In genomic region chr16:11309895-11310633, GRCh38 we compare ENCODE assay signal across 9 cellular contexts. TPM values are rescaled to one million over a fixed set of nuclear protein-coding genes. Genes with fewer than 3 reads are reported as not detected.
DNase-seq lines count a peak whose midpoint lies in the region; ATAC-seq and TF ChIP-seq lines count a peak whose summit lies in the region.
"Had no signal": no experiment of that assay in that cellular context is flagged by ENCODE, and none has a peak within 500 bp of the region (broad histone marks: within the 10 kb centered on the region; RNA-seq: fewer than 3 reads in every experiment).

No MANE protein-coding gene starts in this region.

- H3K36me3 Mint-ChIP-seq in activated CD4-positive, alpha-beta memory T cell treated with anti-CD3 and anti-CD28 coated beads, Interleukin-2, amount 10 ng/mL, durations not matched to agents 7 days and 5 days (ENCODE audit: low read depth) = peaks cover 5% of the 10 kb centered on the region
- H3K36me3 Mint-ChIP-seq in activated CD4-positive, alpha-beta memory T cell treated with anti-CD3 and anti-CD28 coated beads for 36 hours = no peaks in the 10 kb centered on the region
- H3K36me3 Mint-ChIP-seq in endodermal cell (ENCODE audit: low read depth) = no peaks in the 10 kb centered on the region

- H3K9ac ChIP-seq in endodermal cell (ENCODE audit: extremely low read depth, low read length, poor library complexity, severe bottlenecking) = no peak overlapping the region

- H3K9me3 Mint-ChIP-seq in activated CD4-positive, alpha-beta memory T cell treated with anti-CD3 and anti-CD28 coated beads, Interleukin-2, amount 10 ng/mL, durations not matched to agents 7 days and 5 days = no peaks in the 10 kb centered on the region
- H3K9me3 Mint-ChIP-seq in activated CD4-positive, alpha-beta memory T cell treated with anti-CD3 and anti-CD28 coated beads for 36 hours = no peaks in the 10 kb centered on the region
- no peaks in the 10 kb centered on the region for H3K9me3 Mint-ChIP-seq in endodermal cell

- DNase-seq in activated CD4-positive, alpha-beta memory T cell treated with anti-CD3 and anti-CD28 coated beads, Interleukin-2, amount 10 ng/mL, durations not matched to agents 7 days and 5 days = no peak
- no peak for DNase-seq in activated CD4-positive, alpha-beta memory T cell treated with anti-CD3 and anti-CD28 coated beads for 36 hours
- DNase-seq in RPMI8226 (peak; percentile 73), testis (peak; percentile 42), endodermal cell (no peak), retina (no peak), mesenteric fat pad (ENCODE audit: low spot score) (no peak)

- H3K4me3 Mint-ChIP-seq in activated CD4-positive, alpha-beta memory T cell treated with anti-CD3 and anti-CD28 coated beads, Interleukin-2, amount 10 ng/mL, durations not matched to agents 7 days and 5 days = no peak overlapping the region
- H3K4me3 Mint-ChIP-seq in activated CD4-positive, alpha-beta memory T cell treated with anti-CD3 and anti-CD28 coated beads for 36 hours = no peak overlapping the region
- no peak overlapping the region for H3K4me3 Mint-ChIP-seq in endodermal cell

- ATAC-seq in HG03025 (IDR thresholded peaks at IDR 0.05; ENCODE audit: low FRiP score, unreplicated experiment) = peak; percentile 35

- peaks cover 4% of the 10 kb centered on the region for H3K27me3 Mint-ChIP-seq in activated CD4-positive, alpha-beta memory T cell treated with anti-CD3 and anti-CD28 coated beads, Interleukin-2, amount 10 ng/mL, durations not matched to agents 7 days and 5 days
- no peaks in the 10 kb centered on the region for H3K27me3 Mint-ChIP-seq in activated CD4-positive, alpha-beta memory T cell treated with anti-CD3 and anti-CD28 coated beads for 36 hours
- peaks cover under 1% of the 10 kb centered on the region for H3K27me3 Mint-ChIP-seq in endodermal cell (ENCODE audit: insufficient read depth)

- no peaks in the 10 kb centered on the region for H3K9me3 ChIP-seq in testis
- H3K9me3 ChIP-seq in endodermal cell (ENCODE audit: control insufficient read depth, low read length) = no peaks in the 10 kb centered on the region

- POLR2A ChIA-PET in activated CD4-positive, alpha-beta memory T cell treated with anti-CD3 and anti-CD28 coated beads, Interleukin-2, amount 10 ng/mL, durations not matched to agents 7 days and 5 days (lab: Charles Lee) = interaction anchor here (0.9 to 4.0 kb wide), 10 partner anchors 12 to 85 kb away, joined by 3 to 27 read pairs (median 4); partner anchors contain the start of gene SOCS1
- POLR2A ChIA-PET in activated CD4-positive, alpha-beta memory T cell treated with anti-CD3 and anti-CD28 coated beads for 36 hours (lab: Charles Lee) = interaction anchor here (1.2 to 2.0 kb wide), 2 partner anchors 16 to 47 kb away, joined by 3 to 7 read pairs; no protein-coding TSS in a partner anchor

- peak overlapping the region; percentile 87 for H3K27ac Mint-ChIP-seq in activated CD4-positive, alpha-beta memory T cell treated with anti-CD3 and anti-CD28 coated beads, Interleukin-2, amount 10 ng/mL, durations not matched to agents 7 days and 5 days
- no peak overlapping the region for H3K27ac Mint-ChIP-seq in activated CD4-positive, alpha-beta memory T cell treated with anti-CD3 and anti-CD28 coated beads for 36 hours
- no peak overlapping the region for H3K27ac Mint-ChIP-seq in endodermal cell

- no peak for TF ChIP-seq CTCF in testis (IDR thresholded peaks at IDR 0.05)
- TF ChIP-seq CTCF in endodermal cell (conservative IDR thresholded peaks at IDR 0.05) = no peak

- no peaks in the 10 kb centered on the region for H3K27me3 ChIP-seq in testis
- no peaks in the 10 kb centered on the region for H3K27me3 ChIP-seq in endodermal cell (ENCODE audit: control insufficient read depth, insufficient read depth, low read length, poor library complexity, severe bottlenecking)

- H3K36me3 ChIP-seq in testis (ENCODE audit: low read depth, missing control alignments) (no peaks in the 10 kb centered on the region), endodermal cell (ENCODE audit: control insufficient read depth, insufficient read depth, low read length) (no peaks in the 10 kb centered on the region)

- H3K27ac ChIP-seq in testis = peak overlapping the region; percentile 22 to 25
- no peak overlapping the region for H3K27ac ChIP-seq in endodermal cell (ENCODE audit: low read depth, low read length)

- CTCF ChIA-PET in activated CD4-positive, alpha-beta memory T cell treated with anti-CD3 and anti-CD28 coated beads, Interleukin-2, amount 10 ng/mL, durations not matched to agents 7 days and 5 days (lab: Charles Lee) = interaction anchor here (1.5 to 1.7 kb wide), 2 partner anchors 12 to 54 kb away, joined by 5 to 8 read pairs; partner anchors contain the start of gene SOCS1
- CTCF ChIA-PET in activated CD4-positive, alpha-beta memory T cell treated with anti-CD3 and anti-CD28 coated beads for 36 hours (lab: Charles Lee) = interaction anchor here (0.9 to 1.0 kb wide), 2 partner anchors 46 to 62 kb away, joined by 3 read pairs; no protein-coding TSS in a partner anchor

- H3K4me3 ChIP-seq in testis = no peak overlapping the region
- H3K4me3 ChIP-seq in endodermal cell (ENCODE audit: low read length) = no peak overlapping the region
- H3K4me3 ChIP-seq: lung had no signal

- no peak for TF ChIP-seq POLR2A in testis (IDR thresholded peaks at IDR 0.05)

- intact Hi-C loops in activated CD4-positive, alpha-beta memory T cell treated with anti-CD3 and anti-CD28 coated beads for 36 hours (cut with micrococcal nuclease) = no loop called here
- intact Hi-C loops in testis (cut with DNase I; ENCODE audit: low total_unique reads) = no loop called here

- peaks cover 22% of the 10 kb centered on the region for H3K4me1 ChIP-seq in testis
- H3K4me1 ChIP-seq in endodermal cell (ENCODE audit: control insufficient read depth, insufficient read depth, low read length) = no peaks in the 10 kb centered on the region

- H3K4me1 Mint-ChIP-seq in activated CD4-positive, alpha-beta memory T cell treated with anti-CD3 and anti-CD28 coated beads, Interleukin-2, amount 10 ng/mL, durations not matched to agents 7 days and 5 days = peaks cover 65% of the 10 kb centered on the region
- peaks cover 48% of the 10 kb centered on the region for H3K4me1 Mint-ChIP-seq in activated CD4-positive, alpha-beta memory T cell treated with anti-CD3 and anti-CD28 coated beads for 36 hours (ENCODE audit: low read depth)
- H3K4me1 Mint-ChIP-seq in endodermal cell = peaks cover 12% of the 10 kb centered on the region

- 55 to 57% methylated on average over 9 of the region's 9 CpGs for WGBS in testis, 2 donors
- WGBS in endodermal cell (ENCODE audit: insufficient coverage in 1 of 2, insufficient read length in 1 of 2), 2 experiments = 89 to 94% methylated on average over 8 to 9 of the region's 9 CpGs

RNA-seq across cellular contexts. Expression of gene PRM1, which starts 28.9 kb away (rescaled TPM):
- not detected for total RNA-seq in activated CD4-positive, alpha-beta memory T cell treated with anti-CD3 and anti-CD28 coated beads, Interleukin-2, amount 10 ng/mL, durations not matched to agents 7 days and 5 days
- not detected for total RNA-seq in activated CD4-positive, alpha-beta memory T cell treated with anti-CD3 and anti-CD28 coated beads for 36 hours
- total RNA-seq in testis (over 10,000 TPM in 1 of 2 donors, 1,000 to 10,000 TPM in 1; 7,819 to 32,936 TPM), endodermal cell (not detected), mesenteric fat pad (not detected)
- 15,171 TPM for polyA plus RNA-seq in testis (ENCODE audit: insufficient read depth, low read depth, low replicate concordance)
- not detected for polyA plus RNA-seq in endodermal cell (2013, experiment 1 of 2)
- not detected for polyA plus RNA-seq in endodermal cell (2013, experiment 2 of 2)
- total RNA-seq: lung had no signal
- polyA plus RNA-seq: lung had no signal

RNA-seq across cellular contexts. Expression of gene PRM2, which starts 33.8 kb away (rescaled TPM):
- total RNA-seq in activated CD4-positive, alpha-beta memory T cell treated with anti-CD3 and anti-CD28 coated beads, Interleukin-2, amount 10 ng/mL, durations not matched to agents 7 days and 5 days = not detected
- total RNA-seq in activated CD4-positive, alpha-beta memory T cell treated with anti-CD3 and anti-CD28 coated beads for 36 hours = not detected
- total RNA-seq in testis (over 10,000 TPM in 1 of 2 donors, 1,000 to 10,000 TPM in 1; 3,179 to 16,461 TPM), endodermal cell (not detected), mesenteric fat pad (not detected)
- polyA plus RNA-seq in testis (ENCODE audit: insufficient read depth, low read depth, low replicate concordance) = 12,441 TPM
- polyA plus RNA-seq in endodermal cell (2013, experiment 1 of 2) = not detected
- not detected for polyA plus RNA-seq in endodermal cell (2013, experiment 2 of 2)
- total RNA-seq: lung had no signal
- polyA plus RNA-seq: lung had no signal

RNA-seq across cellular contexts. Expression of gene RMI2, which starts 35.2 kb away (rescaled TPM):
- 10 to 100 TPM; 45.9 to 46.6 TPM for total RNA-seq in activated CD4-positive, alpha-beta memory T cell treated with anti-CD3 and anti-CD28 coated beads, Interleukin-2, amount 10 ng/mL, durations not matched to agents 7 days and 5 days
- 10 to 100 TPM; 68.9 to 69.9 TPM for total RNA-seq in activated CD4-positive, alpha-beta memory T cell treated with anti-CD3 and anti-CD28 coated beads for 36 hours
- total RNA-seq in testis (10 to 100 TPM; 26.7 to 30.6 TPM), endodermal cell (10 to 100 TPM; 55.2 to 62.3 TPM), mesenteric fat pad (0.45 TPM)
- 21.5 TPM for polyA plus RNA-seq in testis (ENCODE audit: insufficient read depth, low read depth, low replicate concordance)
- polyA plus RNA-seq in endodermal cell (2013, experiment 1 of 2) = 48.6 TPM
- polyA plus RNA-seq in endodermal cell (2013, experiment 2 of 2) = 43.6 TPM

RNA-seq across cellular contexts. Expression of gene PRM3, which starts 36.6 kb away (rescaled TPM):
- total RNA-seq in activated CD4-positive, alpha-beta memory T cell treated with anti-CD3 and anti-CD28 coated beads, Interleukin-2, amount 10 ng/mL, durations not matched to agents 7 days and 5 days = not detected
- not detected for total RNA-seq in activated CD4-positive, alpha-beta memory T cell treated with anti-CD3 and anti-CD28 coated beads for 36 hours
- total RNA-seq in testis (100 to 1,000 TPM; 109 to 383 TPM), endodermal cell (not detected), mesenteric fat pad (not detected)
- polyA plus RNA-seq in testis (ENCODE audit: insufficient read depth, low read depth, low replicate concordance) = 51.1 TPM
- polyA plus RNA-seq in endodermal cell (2013, experiment 1 of 2) = not detected
- polyA plus RNA-seq in endodermal cell (2013, experiment 2 of 2) = not detected
- total RNA-seq: lung had no signal
- polyA plus RNA-seq: lung had no signal

RNA-seq across cellular contexts. Expression of gene TNP2, which starts 40.9 kb away (rescaled TPM):
- total RNA-seq in activated CD4-positive, alpha-beta memory T cell treated with anti-CD3 and anti-CD28 coated beads, Interleukin-2, amount 10 ng/mL, durations not matched to agents 7 days and 5 days = not detected
- total RNA-seq in activated CD4-positive, alpha-beta memory T cell treated with anti-CD3 and anti-CD28 coated beads for 36 hours = not detected
- total RNA-seq in testis = 10 to 100 TPM; 10.2 to 29.8 TPM
- polyA plus RNA-seq in testis (ENCODE audit: insufficient read depth, low read depth, low replicate concordance) = 38.4 TPM
- not detected for total RNA-seq in endodermal cell
- not detected for polyA plus RNA-seq in endodermal cell (2013, experiment 1 of 2)
- polyA plus RNA-seq in endodermal cell (2013, experiment 2 of 2) = not detected
- not detected for total RNA-seq in mesenteric fat pad
- total RNA-seq: lung had no signal
- polyA plus RNA-seq: lung had no signal

Comparison
In these comparisons a context has a peak if more than half of its experiments do, and no peak if none do; other contexts are left out.
1. DNase-seq: peak in RPMI8226 (single experiment) and testis (single experiment); none in activated CD4-positive, alpha-beta memory T cell treated with anti-CD3 and anti-CD28 coated beads, Interleukin-2, amount 10 ng/mL, durations not matched to agents 7 days and 5 days (single experiment), activated CD4-positive, alpha-beta memory T cell treated with anti-CD3 and anti-CD28 coated beads for 36 hours (single experiment), endodermal cell (single experiment), retina (single experiment) and mesenteric fat pad (single experiment).
2. RNA of gene PRM1, which starts 28.9 kb away (total RNA-seq): 7,819 to 32,936 TPM in testis; not detected in activated CD4-positive, alpha-beta memory T cell treated with anti-CD3 and anti-CD28 coated beads, Interleukin-2, amount 10 ng/mL, durations not matched to agents 7 days and 5 days, not detected in activated CD4-positive, alpha-beta memory T cell treated with anti-CD3 and anti-CD28 coated beads for 36 hours, not detected in endodermal cell and not detected in mesenteric fat pad (single experiment); every median in the first group is over 1,000 times any median in the second.
3. RNA of gene PRM2, which starts 33.8 kb away (total RNA-seq): 3,179 to 16,461 TPM in testis; not detected in activated CD4-positive, alpha-beta memory T cell treated with anti-CD3 and anti-CD28 coated beads, Interleukin-2, amount 10 ng/mL, durations not matched to agents 7 days and 5 days, not detected in activated CD4-positive, alpha-beta memory T cell treated with anti-CD3 and anti-CD28 coated beads for 36 hours, not detected in endodermal cell and not detected in mesenteric fat pad (single experiment); every median in the first group is over 1,000 times any median in the second.
4. RNA of gene RMI2, which starts 35.2 kb away (total RNA-seq): 68.9 to 69.9 TPM in activated CD4-positive, alpha-beta memory T cell treated with anti-CD3 and anti-CD28 coated beads for 36 hours, 55.2 to 62.3 TPM in endodermal cell, 45.9 to 46.6 TPM in activated CD4-positive, alpha-beta memory T cell treated with anti-CD3 and anti-CD28 coated beads, Interleukin-2, amount 10 ng/mL, durations not matched to agents 7 days and 5 days and 26.7 to 30.6 TPM in testis; 0.45 TPM in mesenteric fat pad (single experiment); every median in the first group is over 10 times any median in the second.